Comparison of ENCODE assay signal across 2 cellular contexts in the genomic region with DNA sequence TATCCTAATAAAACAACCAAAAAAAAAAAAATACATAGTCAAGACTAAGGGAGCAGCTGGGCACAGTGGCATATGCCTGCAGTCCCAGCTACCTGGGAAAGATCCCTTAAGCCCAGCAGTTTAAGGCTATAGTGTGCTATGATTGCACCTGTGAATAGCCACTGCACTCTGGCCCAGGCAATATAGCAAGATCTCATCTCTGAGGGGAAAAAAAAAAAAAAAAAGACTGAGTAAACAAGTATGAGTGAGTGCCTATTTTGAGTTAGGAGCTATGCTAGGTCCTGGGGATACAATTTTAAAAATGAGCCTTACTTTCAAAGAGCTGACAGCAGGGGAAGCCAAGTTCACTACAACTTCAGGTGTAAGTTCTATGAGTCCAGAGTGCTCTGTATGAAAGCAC.
TF ChIP-seq lines count a peak whose summit lies in the region.

No MANE protein-coding gene starts in this region.

TF ChIP-seq in HCT116, 20 proteins besides CTCF, POLR2A, EP300 and RAD21:
- TF ChIP-seq, protein P1, sequence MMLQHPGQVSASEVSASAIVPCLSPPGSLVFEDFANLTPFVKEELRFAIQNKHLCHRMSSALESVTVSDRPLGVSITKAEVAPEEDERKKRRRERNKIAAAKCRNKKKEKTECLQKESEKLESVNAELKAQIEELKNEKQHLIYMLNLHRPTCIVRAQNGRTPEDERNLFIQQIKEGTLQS (IDR thresholded peaks at IDR 0.05): no peak

TF ChIP-seq in WTC11, 78 proteins besides CTCF, POLR2A, EP300 and RAD21 (continued from another document):
- TF ChIP-seq, protein P2, sequence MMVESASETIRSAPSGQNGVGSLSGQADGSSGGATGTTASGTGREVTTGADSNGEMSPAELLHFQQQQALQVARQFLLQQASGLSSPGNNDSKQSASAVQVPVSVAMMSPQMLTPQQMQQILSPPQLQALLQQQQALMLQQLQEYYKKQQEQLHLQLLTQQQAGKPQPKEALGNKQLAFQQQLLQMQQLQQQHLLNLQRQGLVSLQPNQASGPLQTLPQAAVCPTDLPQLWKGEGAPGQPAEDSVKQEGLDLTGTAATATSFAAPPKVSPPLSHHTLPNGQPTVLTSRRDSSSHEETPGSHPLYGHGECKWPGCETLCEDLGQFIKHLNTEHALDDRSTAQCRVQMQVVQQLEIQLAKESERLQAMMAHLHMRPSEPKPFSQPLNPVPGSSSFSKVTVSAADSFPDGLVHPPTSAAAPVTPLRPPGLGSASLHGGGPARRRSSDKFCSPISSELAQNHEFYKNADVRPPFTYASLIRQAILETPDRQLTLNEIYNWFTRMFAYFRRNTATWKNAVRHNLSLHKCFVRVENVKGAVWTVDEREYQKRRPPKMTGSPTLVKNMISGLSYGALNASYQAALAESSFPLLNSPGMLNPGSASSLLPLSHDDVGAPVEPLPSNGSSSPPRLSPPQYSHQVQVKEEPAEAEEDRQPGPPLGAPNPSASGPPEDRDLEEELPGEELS (CRISPR knock-in tag; IDR thresholded peaks at IDR 0.05): no peak
- no peak for TF ChIP-seq SP1 (CRISPR knock-in tag; conservative IDR thresholded peaks at IDR 0.05)
- TF ChIP-seq ZNF263 (CRISPR knock-in tag; IDR thresholded peaks at IDR 0.05; ENCODE audit: low read depth): no peak
- TF ChIP-seq GRHL2 (CRISPR knock-in tag; IDR thresholded peaks at IDR 0.05; ENCODE audit: insufficient replicate concordance, severe bottlenecking): no peak
- no peak for TF ChIP-seq ZNF423 (CRISPR knock-in tag; IDR thresholded peaks at IDR 0.05)
- TF ChIP-seq, protein P3, sequence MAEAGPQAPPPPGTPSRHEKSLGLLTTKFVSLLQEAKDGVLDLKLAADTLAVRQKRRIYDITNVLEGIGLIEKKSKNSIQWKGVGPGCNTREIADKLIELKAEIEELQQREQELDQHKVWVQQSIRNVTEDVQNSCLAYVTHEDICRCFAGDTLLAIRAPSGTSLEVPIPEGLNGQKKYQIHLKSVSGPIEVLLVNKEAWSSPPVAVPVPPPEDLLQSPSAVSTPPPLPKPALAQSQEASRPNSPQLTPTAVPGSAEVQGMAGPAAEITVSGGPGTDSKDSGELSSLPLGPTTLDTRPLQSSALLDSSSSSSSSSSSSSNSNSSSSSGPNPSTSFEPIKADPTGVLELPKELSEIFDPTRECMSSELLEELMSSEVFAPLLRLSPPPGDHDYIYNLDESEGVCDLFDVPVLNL (CRISPR knock-in tag; IDR thresholded peaks at IDR 0.05; ENCODE audit: borderline replicate concordance, low read depth): no peak
- TF ChIP-seq, protein P4, sequence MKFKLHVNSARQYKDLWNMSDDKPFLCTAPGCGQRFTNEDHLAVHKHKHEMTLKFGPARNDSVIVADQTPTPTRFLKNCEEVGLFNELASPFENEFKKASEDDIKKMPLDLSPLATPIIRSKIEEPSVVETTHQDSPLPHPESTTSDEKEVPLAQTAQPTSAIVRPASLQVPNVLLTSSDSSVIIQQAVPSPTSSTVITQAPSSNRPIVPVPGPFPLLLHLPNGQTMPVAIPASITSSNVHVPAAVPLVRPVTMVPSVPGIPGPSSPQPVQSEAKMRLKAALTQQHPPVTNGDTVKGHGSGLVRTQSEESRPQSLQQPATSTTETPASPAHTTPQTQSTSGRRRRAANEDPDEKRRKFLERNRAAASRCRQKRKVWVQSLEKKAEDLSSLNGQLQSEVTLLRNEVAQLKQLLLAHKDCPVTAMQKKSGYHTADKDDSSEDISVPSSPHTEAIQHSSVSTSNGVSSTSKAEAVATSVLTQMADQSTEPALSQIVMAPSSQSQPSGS (CRISPR knock-in tag; IDR thresholded peaks at IDR 0.05; ENCODE audit: borderline replicate concordance, low read depth): no peak
- TF ChIP-seq HMGA2 (CRISPR knock-in tag; IDR thresholded peaks at IDR 0.05): no peak
- TF ChIP-seq ZNF317 (CRISPR knock-in tag; IDR thresholded peaks at IDR 0.05; ENCODE audit: borderline replicate concordance, low read depth): no peak
- TF ChIP-seq ZNF396 (CRISPR knock-in tag; IDR thresholded peaks at IDR 0.05; ENCODE audit: borderline replicate concordance): no peak
- TF ChIP-seq SMAD4 (CRISPR knock-in tag; IDR thresholded peaks at IDR 0.05): no peak
